12 cellular contexts compared by ENCODE assay signal in genomic region chr4:9158392-9158791, GRCh38. TPM values are rescaled to one million over a fixed set of nuclear protein-coding genes. Genes with fewer than 3 reads are reported as not detected.
DNase-seq lines count a peak whose midpoint lies in the region; TF ChIP-seq lines count a peak whose summit lies in the region.
"Not testable (repeated sequence)": the region's sequence is repeated elsewhere in the genome, so short reads cannot be mapped to it uniquely, and the experiment has no call there.
"Had no signal": no experiment of that assay in that cellular context is flagged by ENCODE, and none has a peak within 500 bp of the region (broad histone marks: within the 10 kb centered on the region; RNA-seq: fewer than 3 reads in every experiment).

No MANE protein-coding gene starts in this region.

- H3K27me3 Mint-ChIP-seq in activated naive CD4-positive, alpha-beta T cell treated with anti-CD3 and anti-CD28 coated beads for 36 hours (ENCODE audit: low read depth): not testable (repeated sequence)

- not testable (repeated sequence) for H3K4me2 ChIP-seq in SU-DHL-6 (ENCODE audit: low read depth, low read length, poor library complexity, severe bottlenecking); fibroblast of lung (ENCODE audit: extremely low read depth, insufficient read depth, low read length)

- H4K20me1 ChIP-seq in SU-DHL-6 (ENCODE audit: low read depth, low read length); fibroblast of lung (ENCODE audit: control insufficient read depth, extremely low read depth, insufficient read depth, low read length): not testable (repeated sequence)

- H2AFZ ChIP-seq in SU-DHL-6 (ENCODE audit: low read depth, low read length, severe bottlenecking); fibroblast of lung (ENCODE audit: low read length): not testable (repeated sequence)

- H3K27ac Mint-ChIP-seq in activated naive CD4-positive, alpha-beta T cell treated with anti-CD3 and anti-CD28 coated beads for 36 hours: not testable (repeated sequence)

- not testable (repeated sequence) for H3K36me3 ChIP-seq in SU-DHL-6 (ENCODE audit: low read length); fibroblast of lung (ENCODE audit: control insufficient read depth, insufficient read depth, low read length)

- H3K9ac ChIP-seq in SU-DHL-6 (ENCODE audit: low read length); fibroblast of lung (ENCODE audit: insufficient read depth, low read length): not testable (repeated sequence)

- H3K4me1 Mint-ChIP-seq in activated naive CD4-positive, alpha-beta T cell treated with anti-CD3 and anti-CD28 coated beads for 36 hours (ENCODE audit: low read depth): not testable (repeated sequence)

- not testable (repeated sequence) for H3F3A ChIP-seq in SU-DHL-6 (ENCODE audit: insufficient read depth)

- CTCF ChIA-PET in activated naive CD4-positive, alpha-beta T cell treated with anti-CD3 and anti-CD28 coated beads for 36 hours (lab: Charles Lee): interaction anchor here (0.6 kb wide), 2 partner anchors 195 to 220 kb away, joined by 4 read pairs; no protein-coding TSS in a partner anchor

- DNase-seq in GM10266 (ENCODE audit: extremely low spot score): not testable (repeated sequence)
- DNase-seq in NCI-H2196 (lab: John Stamatoyannopoulos, UW; ENCODE audit: unreplicated experiment) (peak; percentile 56), fibroblast of lung (ENCODE audit: low read depth in 2 of 2) (peak; percentile 3 to 41), midbrain (lab: John Stamatoyannopoulos, UW) (peak; percentile 0)
- DNase-seq in activated CD8-positive, alpha-beta memory T cell treated with anti-CD3 and anti-CD28 coated beads, Interleukin-2, amount 50 U/mL, for 4 hours: peak; percentile 47
- peak; percentile 51 for DNase-seq in activated naive CD4-positive, alpha-beta T cell treated with anti-CD3 and anti-CD28 coated beads for 36 hours
- DNase-seq in stimulated activated CD8-positive, alpha-beta memory T cell treated with anti-CD3 and anti-CD28 coated beads, Interleukin-4, amount 100 ng/mL, for 48 hours: peak; percentile 32

- H3K79me2 ChIP-seq in SU-DHL-6 (ENCODE audit: insufficient read depth, low read length); fibroblast of lung (ENCODE audit: control insufficient read depth, insufficient read depth, low read length): not testable (repeated sequence)

- not testable (repeated sequence) for H3K9me2 ChIP-seq in SU-DHL-6 (replicated peaks; ENCODE audit: insufficient read depth, low read length)

- not testable (repeated sequence) for H3K36me3 Mint-ChIP-seq in activated naive CD4-positive, alpha-beta T cell treated with anti-CD3 and anti-CD28 coated beads for 36 hours (ENCODE audit: low read depth)

- H3K4me3 Mint-ChIP-seq in activated naive CD4-positive, alpha-beta T cell treated with anti-CD3 and anti-CD28 coated beads for 36 hours: not testable (repeated sequence)

- not testable (repeated sequence) for H3K4me3 ChIP-seq in SU-DHL-6 (ENCODE audit: insufficient read depth, low read length, poor library complexity, severe bottlenecking); fibroblast of lung (replicated peaks in 1 of 4; ENCODE audit: control extremely low read depth in 1 of 4, insufficient read depth in 1 of 4, low read depth in 3 of 4, low read length in 4 of 4)

- not testable (repeated sequence) for H3K27ac ChIP-seq in SU-DHL-6 (ENCODE audit: low read depth, low read length); fibroblast of lung (ENCODE audit: insufficient read depth, low read length)

- peak; percentile 7 for TF ChIP-seq CTCF in GM10266 (IDR thresholded peaks at IDR 0.05; ENCODE audit: control insufficient read depth, insufficient read depth, low read depth, missing control alignments)
- peak; percentile 26 for TF ChIP-seq CTCF in SU-DHL-6 (IDR thresholded peaks at IDR 0.05; ENCODE audit: insufficient read depth, low read length, poor library complexity, severe bottlenecking)
- peak; percentile 37 to 41 for TF ChIP-seq CTCF in fibroblast of lung (conservative IDR thresholded peaks at IDR 0.05 in 1 of 2, IDR thresholded peaks at IDR 0.05 in 1 of 2; ENCODE audit: low read depth in 1 of 2, low read length in 2 of 2)

- intact Hi-C loops in activated naive CD4-positive, alpha-beta T cell treated with anti-CD3 and anti-CD28 coated beads for 36 hours (cut with micrococcal nuclease): loop anchor here (10.0 kb wide), 1 partner anchor 836 kb away; no protein-coding TSS in a partner anchor

- H3K27me3 ChIP-seq in SU-DHL-6 (ENCODE audit: low read length); fibroblast of lung (ENCODE audit: control insufficient read depth, insufficient read depth, low read length): not testable (repeated sequence)

- not testable (repeated sequence) for H3K9me3 Mint-ChIP-seq in activated naive CD4-positive, alpha-beta T cell treated with anti-CD3 and anti-CD28 coated beads for 36 hours

- H3K4me1 ChIP-seq in fibroblast of lung (ENCODE audit: control insufficient read depth, extremely low read depth, insufficient read depth, low read length): not testable (repeated sequence)

- H3K9me3 ChIP-seq in SU-DHL-6 (ENCODE audit: insufficient read depth, low read length); fibroblast of lung (ENCODE audit: control insufficient read depth, insufficient read depth, low read depth, low read length): not testable (repeated sequence)

RNA-seq across cellular contexts. Expression of gene FAM90A26, which starts 11.8 kb away (rescaled TPM):
- not detected for total RNA-seq in activated naive CD4-positive, alpha-beta T cell treated with anti-CD3 and anti-CD28 coated beads for 36 hours
- not detected in 2 replicates for total RNA-seq in fibroblast of lung
- not detected in 2 replicates for polyA plus RNA-seq in fibroblast of lung
- polyA plus RNA-seq in fibroblast of lung (2012): not detected in 2 replicates
- polyA minus RNA-seq in fibroblast of lung (ENCODE audit: low replicate concordance): not detected in 2 replicates
- total RNA-seq: CD8-positive, alpha-beta T cell; H9; RPMI7951; SJCRH30 had no signal

RNA-seq across cellular contexts. Expression of gene USP17L10, which starts 52.1 kb away (rescaled TPM):
- total RNA-seq in activated naive CD4-positive, alpha-beta T cell treated with anti-CD3 and anti-CD28 coated beads for 36 hours: not detected
- not detected in 2 replicates for total RNA-seq in fibroblast of lung
- not detected in 2 replicates for polyA plus RNA-seq in fibroblast of lung
- not detected in 2 replicates for polyA plus RNA-seq in fibroblast of lung (2012)
- polyA minus RNA-seq in fibroblast of lung (ENCODE audit: low replicate concordance): not detected in 2 replicates
- total RNA-seq: CD8-positive, alpha-beta T cell; H9; RPMI7951; SJCRH30 had no signal

RNA-seq across cellular contexts. Expression of gene USP17L11, which starts 56.8 kb away (rescaled TPM):
- not detected for total RNA-seq in activated naive CD4-positive, alpha-beta T cell treated with anti-CD3 and anti-CD28 coated beads for 36 hours
- not detected in 2 replicates for total RNA-seq in fibroblast of lung
- polyA plus RNA-seq in fibroblast of lung: not detected in 2 replicates
- not detected in 2 replicates for polyA plus RNA-seq in fibroblast of lung (2012)
- polyA minus RNA-seq in fibroblast of lung (ENCODE audit: low replicate concordance): not detected in 2 replicates
- total RNA-seq: CD8-positive, alpha-beta T cell; H9; RPMI7951; SJCRH30 had no signal
